Comparison of ENCODE assay signal across 1 cellular context in the genomic region with DNA sequence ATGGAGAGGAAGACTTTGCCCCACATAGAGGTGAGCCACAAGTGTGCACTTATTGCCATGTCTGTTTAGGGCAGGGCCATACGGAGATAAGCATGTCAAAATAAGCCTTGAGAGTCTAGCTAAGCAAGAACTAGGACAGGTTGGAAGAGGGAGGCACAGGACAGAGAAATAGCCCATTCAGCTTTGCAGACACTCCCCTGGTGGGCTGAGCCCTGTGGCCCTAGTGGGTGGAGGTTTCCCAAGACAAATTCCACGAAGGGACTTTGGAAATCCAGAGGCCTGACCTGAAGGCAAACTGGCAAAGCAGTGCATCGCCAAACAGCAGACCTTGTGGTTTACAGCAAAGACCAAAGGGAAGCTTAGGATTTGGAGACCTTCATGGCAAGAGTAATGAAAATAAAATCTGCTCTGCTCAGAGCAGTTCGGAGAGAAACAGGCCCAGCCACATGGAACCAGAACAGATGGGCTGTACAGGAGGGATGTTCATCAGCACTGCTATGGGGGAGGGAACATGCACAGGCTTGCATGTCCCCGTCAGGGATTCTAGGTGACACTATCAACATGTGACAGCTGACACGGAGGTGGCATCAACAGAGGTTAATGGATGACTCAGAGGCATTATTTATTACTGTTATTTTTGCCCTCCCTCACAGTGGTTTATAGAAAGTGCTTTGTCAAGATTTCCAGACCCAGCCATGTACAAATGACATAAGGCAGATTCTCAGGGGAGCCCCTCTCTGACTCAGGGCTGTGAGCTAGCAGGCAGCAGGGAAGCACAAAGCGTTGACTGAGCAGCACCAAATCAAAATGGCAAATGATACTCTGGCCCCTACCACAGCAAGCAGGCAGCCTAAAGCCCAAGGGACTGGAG.
TF ChIP-seq lines count a peak whose summit lies in the region.

No MANE protein-coding gene starts in this region.

TF ChIP-seq in K562, 482 proteins besides CTCF, POLR2A, EP300 and RAD21 (continued from another document and continues in another):
- TF ChIP-seq, protein P1, sequence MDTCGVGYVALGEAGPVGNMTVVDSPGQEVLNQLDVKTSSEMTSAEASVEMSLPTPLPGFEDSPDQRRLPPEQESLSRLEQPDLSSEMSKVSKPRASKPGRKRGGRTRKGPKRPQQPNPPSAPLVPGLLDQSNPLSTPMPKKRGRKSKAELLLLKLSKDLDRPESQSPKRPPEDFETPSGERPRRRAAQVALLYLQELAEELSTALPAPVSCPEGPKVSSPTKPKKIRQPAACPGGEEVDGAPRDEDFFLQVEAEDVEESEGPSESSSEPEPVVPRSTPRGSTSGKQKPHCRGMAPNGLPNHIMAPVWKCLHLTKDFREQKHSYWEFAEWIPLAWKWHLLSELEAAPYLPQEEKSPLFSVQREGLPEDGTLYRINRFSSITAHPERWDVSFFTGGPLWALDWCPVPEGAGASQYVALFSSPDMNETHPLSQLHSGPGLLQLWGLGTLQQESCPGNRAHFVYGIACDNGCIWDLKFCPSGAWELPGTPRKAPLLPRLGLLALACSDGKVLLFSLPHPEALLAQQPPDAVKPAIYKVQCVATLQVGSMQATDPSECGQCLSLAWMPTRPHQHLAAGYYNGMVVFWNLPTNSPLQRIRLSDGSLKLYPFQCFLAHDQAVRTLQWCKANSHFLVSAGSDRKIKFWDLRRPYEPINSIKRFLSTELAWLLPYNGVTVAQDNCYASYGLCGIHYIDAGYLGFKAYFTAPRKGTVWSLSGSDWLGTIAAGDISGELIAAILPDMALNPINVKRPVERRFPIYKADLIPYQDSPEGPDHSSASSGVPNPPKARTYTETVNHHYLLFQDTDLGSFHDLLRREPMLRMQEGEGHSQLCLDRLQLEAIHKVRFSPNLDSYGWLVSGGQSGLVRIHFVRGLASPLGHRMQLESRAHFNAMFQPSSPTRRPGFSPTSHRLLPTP (IDR thresholded peaks at IDR 0.05; ENCODE audit: borderline replicate concordance, extremely low read depth, insufficient read length), result no peak
- TF ChIP-seq CEBPB (tag; IDR thresholded peaks at IDR 0.05) (no peak), MEIS2 (IDR thresholded peaks at IDR 0.05; ENCODE audit: partially characterized antibody) (peak; percentile 97), ZNF77 (CRISPR knock-in tag; IDR thresholded peaks at IDR 0.05) (no peak), GTF2F1 (IDR thresholded peaks at IDR 0.05; ENCODE audit: low read depth, low read length) (no peak), ZNF408 (CRISPR knock-in tag; IDR thresholded peaks at IDR 0.05; ENCODE audit: low read depth) (no peak), ZSCAN29 (IDR thresholded peaks at IDR 0.05) (no peak), SIN3B (IDR thresholded peaks at IDR 0.05; ENCODE audit: low read depth) (no peak), PCBP2 (IDR thresholded peaks at IDR 0.05; ENCODE audit: low read depth, low read length, poor library complexity, severe bottlenecking) (no peak), MYBL2 (IDR thresholded peaks at IDR 0.05; ENCODE audit: low read depth) (no peak), MYBL2 (CRISPR knock-in tag; IDR thresholded peaks at IDR 0.05; ENCODE audit: borderline replicate concordance) (no peak), EHMT2 (IDR thresholded peaks at IDR 0.05) (no peak), NR2C1 (IDR thresholded peaks at IDR 0.05) (no peak), NR2C1 (tag; IDR thresholded peaks at IDR 0.05) (no peak), ZNF274 (IDR thresholded peaks at IDR 0.05; ENCODE audit: borderline replicate concordance, low read depth, low read length) (no peak), SMAD2 (IDR thresholded peaks at IDR 0.05; ENCODE audit: low read depth, low read length) (no peak), POLR2H (tag; IDR thresholded peaks at IDR 0.05; ENCODE audit: low read depth) (no peak), ADNP (tag; IDR thresholded peaks at IDR 0.05) (no peak), HIVEP1 (CRISPR knock-in tag; IDR thresholded peaks at IDR 0.05) (no peak), SRF (CRISPR knock-in tag; IDR thresholded peaks at IDR 0.05) (no peak), ZNF24 (IDR thresholded peaks at IDR 0.05) (no peak), DMBX1 (CRISPR knock-in tag; IDR thresholded peaks at IDR 0.05; ENCODE audit: borderline replicate concordance) (no peak), SNRNP70 (optimal IDR thresholded peaks at IDR 0.05; ENCODE audit: low read depth, low read length) (no peak)
- TF ChIP-seq, protein P2, sequence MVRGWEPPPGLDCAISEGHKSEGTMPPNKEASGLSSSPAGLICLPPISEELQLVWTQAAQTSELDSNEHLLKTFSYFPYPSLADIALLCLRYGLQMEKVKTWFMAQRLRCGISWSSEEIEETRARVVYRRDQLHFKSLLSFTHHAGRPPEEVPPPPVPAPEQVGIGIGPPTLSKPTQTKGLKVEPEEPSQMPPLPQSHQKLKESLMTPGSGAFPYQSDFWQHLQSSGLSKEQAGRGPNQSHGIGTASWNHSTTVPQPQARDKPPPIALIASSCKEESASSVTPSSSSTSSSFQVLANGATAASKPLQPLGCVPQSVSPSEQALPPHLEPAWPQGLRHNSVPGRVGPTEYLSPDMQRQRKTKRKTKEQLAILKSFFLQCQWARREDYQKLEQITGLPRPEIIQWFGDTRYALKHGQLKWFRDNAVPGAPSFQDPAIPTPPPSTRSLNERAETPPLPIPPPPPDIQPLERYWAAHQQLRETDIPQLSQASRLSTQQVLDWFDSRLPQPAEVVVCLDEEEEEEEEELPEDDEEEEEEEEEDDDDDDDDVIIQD (CRISPR knock-in tag; IDR thresholded peaks at IDR 0.05), result no peak
- TF ChIP-seq, protein P3, sequence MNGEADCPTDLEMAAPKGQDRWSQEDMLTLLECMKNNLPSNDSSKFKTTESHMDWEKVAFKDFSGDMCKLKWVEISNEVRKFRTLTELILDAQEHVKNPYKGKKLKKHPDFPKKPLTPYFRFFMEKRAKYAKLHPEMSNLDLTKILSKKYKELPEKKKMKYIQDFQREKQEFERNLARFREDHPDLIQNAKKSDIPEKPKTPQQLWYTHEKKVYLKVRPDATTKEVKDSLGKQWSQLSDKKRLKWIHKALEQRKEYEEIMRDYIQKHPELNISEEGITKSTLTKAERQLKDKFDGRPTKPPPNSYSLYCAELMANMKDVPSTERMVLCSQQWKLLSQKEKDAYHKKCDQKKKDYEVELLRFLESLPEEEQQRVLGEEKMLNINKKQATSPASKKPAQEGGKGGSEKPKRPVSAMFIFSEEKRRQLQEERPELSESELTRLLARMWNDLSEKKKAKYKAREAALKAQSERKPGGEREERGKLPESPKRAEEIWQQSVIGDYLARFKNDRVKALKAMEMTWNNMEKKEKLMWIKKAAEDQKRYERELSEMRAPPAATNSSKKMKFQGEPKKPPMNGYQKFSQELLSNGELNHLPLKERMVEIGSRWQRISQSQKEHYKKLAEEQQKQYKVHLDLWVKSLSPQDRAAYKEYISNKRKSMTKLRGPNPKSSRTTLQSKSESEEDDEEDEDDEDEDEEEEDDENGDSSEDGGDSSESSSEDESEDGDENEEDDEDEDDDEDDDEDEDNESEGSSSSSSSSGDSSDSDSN (IDR thresholded peaks at IDR 0.05; ENCODE audit: borderline replicate concordance in 1 of 2, low read depth in 2 of 2, low read length in 2 of 2), result no peak
- TF ChIP-seq, protein P4, sequence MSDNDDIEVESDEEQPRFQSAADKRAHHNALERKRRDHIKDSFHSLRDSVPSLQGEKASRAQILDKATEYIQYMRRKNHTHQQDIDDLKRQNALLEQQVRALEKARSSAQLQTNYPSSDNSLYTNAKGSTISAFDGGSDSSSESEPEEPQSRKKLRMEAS (CRISPR knock-in tag; IDR thresholded peaks at IDR 0.05), result peak; percentile 58
- TF ChIP-seq, protein P5, sequence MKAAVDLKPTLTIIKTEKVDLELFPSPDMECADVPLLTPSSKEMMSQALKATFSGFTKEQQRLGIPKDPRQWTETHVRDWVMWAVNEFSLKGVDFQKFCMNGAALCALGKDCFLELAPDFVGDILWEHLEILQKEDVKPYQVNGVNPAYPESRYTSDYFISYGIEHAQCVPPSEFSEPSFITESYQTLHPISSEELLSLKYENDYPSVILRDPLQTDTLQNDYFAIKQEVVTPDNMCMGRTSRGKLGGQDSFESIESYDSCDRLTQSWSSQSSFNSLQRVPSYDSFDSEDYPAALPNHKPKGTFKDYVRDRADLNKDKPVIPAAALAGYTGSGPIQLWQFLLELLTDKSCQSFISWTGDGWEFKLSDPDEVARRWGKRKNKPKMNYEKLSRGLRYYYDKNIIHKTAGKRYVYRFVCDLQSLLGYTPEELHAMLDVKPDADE (conservative IDR thresholded peaks at IDR 0.05; ENCODE audit: control insufficient read depth, low read depth, low read length), result no peak
- TF ChIP-seq, protein P6, sequence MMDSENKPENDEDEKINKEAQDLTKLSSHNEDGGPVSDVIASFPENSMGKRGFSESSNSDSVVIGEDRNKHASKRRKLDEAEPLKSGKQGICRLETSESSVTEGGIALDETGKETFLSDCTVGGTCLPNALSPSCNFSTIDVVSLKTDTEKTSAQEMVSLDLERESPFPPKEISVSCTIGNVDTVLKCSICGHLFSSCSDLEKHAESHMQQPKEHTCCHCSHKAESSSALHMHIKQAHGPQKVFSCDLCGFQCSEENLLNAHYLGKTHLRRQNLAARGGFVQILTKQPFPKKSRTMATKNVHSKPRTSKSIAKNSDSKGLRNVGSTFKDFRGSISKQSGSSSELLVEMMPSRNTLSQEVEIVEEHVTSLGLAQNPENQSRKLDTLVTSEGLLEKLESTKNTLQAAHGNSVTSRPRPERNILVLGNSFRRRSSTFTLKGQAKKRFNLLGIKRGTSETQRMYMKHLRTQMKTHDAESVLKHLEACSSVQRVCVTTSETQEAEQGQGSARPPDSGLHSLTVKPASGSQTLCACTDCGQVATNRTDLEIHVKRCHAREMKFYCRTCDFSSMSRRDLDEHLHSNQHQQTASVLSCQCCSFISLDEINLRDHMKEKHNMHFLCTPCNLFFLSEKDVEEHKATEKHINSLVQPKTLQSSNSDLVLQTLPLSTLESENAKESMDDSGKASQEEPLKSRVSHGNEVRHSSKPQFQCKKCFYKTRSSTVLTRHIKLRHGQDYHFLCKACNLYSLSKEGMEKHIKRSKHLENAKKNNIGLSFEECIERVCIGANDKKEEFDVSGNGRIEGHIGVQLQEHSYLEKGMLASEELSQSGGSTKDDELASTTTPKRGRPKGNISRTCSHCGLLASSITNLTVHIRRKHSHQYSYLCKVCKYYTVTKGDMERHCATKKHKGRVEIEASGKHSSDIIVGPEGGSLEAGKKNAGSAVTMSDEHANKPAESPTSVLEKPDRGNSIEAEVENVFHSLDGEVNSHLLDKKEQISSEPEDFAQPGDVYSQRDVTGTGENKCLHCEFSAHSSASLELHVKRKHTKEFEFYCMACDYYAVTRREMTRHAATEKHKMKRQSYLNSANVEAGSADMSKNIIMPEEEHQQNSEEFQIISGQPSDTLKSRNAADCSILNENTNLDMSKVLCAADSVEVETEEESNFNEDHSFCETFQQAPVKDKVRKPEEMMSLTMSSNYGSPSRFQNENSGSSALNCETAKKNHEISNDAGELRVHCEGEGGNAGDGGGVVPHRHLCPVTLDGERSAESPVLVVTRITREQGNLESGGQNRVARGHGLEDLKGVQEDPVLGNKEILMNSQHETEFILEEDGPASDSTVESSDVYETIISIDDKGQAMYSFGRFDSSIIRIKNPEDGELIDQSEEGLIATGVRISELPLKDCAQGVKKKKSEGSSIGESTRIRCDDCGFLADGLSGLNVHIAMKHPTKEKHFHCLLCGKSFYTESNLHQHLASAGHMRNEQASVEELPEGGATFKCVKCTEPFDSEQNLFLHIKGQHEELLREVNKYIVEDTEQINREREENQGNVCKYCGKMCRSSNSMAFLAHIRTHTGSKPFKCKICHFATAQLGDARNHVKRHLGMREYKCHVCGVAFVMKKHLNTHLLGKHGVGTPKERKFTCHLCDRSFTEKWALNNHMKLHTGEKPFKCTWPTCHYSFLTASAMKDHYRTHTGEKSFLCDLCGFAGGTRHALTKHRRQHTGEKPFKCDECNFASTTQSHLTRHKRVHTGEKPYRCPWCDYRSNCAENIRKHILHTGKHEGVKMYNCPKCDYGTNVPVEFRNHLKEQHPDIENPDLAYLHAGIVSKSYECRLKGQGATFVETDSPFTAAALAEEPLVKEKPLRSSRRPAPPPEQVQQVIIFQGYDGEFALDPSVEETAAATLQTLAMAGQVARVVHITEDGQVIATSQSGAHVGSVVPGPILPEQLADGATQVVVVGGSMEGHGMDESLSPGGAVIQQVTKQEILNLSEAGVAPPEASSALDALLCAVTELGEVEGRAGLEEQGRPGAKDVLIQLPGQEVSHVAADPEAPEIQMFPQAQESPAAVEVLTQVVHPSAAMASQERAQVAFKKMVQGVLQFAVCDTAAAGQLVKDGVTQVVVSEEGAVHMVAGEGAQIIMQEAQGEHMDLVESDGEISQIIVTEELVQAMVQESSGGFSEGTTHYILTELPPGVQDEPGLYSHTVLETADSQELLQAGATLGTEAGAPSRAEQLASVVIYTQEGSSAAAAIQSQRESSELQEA (IDR thresholded peaks at IDR 0.05; ENCODE audit: low read depth), result no peak
- TF ChIP-seq, protein P7, sequence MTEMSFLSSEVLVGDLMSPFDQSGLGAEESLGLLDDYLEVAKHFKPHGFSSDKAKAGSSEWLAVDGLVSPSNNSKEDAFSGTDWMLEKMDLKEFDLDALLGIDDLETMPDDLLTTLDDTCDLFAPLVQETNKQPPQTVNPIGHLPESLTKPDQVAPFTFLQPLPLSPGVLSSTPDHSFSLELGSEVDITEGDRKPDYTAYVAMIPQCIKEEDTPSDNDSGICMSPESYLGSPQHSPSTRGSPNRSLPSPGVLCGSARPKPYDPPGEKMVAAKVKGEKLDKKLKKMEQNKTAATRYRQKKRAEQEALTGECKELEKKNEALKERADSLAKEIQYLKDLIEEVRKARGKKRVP (CRISPR knock-in tag; IDR thresholded peaks at IDR 0.05), result no peak
- TF ChIP-seq, protein P8, sequence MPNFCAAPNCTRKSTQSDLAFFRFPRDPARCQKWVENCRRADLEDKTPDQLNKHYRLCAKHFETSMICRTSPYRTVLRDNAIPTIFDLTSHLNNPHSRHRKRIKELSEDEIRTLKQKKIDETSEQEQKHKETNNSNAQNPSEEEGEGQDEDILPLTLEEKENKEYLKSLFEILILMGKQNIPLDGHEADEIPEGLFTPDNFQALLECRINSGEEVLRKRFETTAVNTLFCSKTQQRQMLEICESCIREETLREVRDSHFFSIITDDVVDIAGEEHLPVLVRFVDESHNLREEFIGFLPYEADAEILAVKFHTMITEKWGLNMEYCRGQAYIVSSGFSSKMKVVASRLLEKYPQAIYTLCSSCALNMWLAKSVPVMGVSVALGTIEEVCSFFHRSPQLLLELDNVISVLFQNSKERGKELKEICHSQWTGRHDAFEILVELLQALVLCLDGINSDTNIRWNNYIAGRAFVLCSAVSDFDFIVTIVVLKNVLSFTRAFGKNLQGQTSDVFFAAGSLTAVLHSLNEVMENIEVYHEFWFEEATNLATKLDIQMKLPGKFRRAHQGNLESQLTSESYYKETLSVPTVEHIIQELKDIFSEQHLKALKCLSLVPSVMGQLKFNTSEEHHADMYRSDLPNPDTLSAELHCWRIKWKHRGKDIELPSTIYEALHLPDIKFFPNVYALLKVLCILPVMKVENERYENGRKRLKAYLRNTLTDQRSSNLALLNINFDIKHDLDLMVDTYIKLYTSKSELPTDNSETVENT (CRISPR knock-in tag; IDR thresholded peaks at IDR 0.05), result no peak
- TF ChIP-seq, protein P9, sequence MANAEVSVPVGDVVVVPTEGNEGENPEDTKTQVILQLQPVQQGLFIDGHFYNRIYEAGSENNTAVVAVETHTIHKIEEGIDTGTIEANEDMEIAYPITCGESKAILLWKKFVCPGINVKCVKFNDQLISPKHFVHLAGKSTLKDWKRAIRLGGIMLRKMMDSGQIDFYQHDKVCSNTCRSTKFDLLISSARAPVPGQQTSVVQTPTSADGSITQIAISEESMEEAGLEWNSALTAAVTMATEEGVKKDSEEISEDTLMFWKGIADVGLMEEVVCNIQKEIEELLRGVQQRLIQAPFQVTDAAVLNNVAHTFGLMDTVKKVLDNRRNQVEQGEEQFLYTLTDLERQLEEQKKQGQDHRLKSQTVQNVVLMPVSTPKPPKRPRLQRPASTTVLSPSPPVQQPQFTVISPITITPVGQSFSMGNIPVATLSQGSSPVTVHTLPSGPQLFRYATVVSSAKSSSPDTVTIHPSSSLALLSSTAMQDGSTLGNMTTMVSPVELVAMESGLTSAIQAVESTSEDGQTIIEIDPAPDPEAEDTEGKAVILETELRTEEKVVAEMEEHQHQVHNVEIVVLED (CRISPR knock-in tag; IDR thresholded peaks at IDR 0.05), result no peak
